Comparison of ENCODE assay signal across 21 cellular contexts in the genomic region with DNA sequence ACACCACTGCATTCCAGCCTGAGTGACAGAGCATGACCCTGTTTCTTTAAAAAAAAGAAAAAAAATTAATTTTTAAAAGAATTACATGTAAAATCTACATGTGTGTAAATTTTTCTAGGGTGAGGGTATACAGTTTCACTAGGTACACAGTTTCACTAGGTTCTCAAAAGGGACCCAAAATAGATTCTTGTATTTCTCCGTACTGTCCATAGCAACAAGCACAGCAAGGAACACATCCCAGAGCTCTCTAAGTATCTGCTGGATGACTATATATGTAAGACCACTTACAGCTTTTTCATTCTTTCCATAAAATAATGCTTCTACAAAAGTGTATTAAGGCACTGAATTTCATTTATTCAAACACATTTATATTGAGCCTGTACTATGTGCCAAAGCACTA.
"Had no signal": no experiment of that assay in that cellular context is flagged by ENCODE, and none has a peak within 500 bp of the region (broad histone marks: within the 10 kb centered on the region; RNA-seq: fewer than 3 reads in every experiment).

No MANE protein-coding gene starts in this region.

- H3K4me3 Mint-ChIP-seq: immature natural killer cell; naive thymus-derived CD4-positive, alpha-beta T cell; nephron progenitor cell; stimulated activated memory B cell treated with anti-CD40 and anti-IgM and Interleukin-4, amounts not matched to agents 10 μg/mL and 1 μg/mL and 100 μg/mL, for 72 hours; stimulated activated naive CD8-positive, alpha-beta T cell treated with anti-CD3 and anti-CD28 coated beads, Interleukin-15, amount 100 ng/mL, for 72 hours had no signal

- ATAC-seq: foreskin keratinocyte; naive thymus-derived CD4-positive, alpha-beta T cell; psoas muscle; sciatic nerve; stimulated activated memory B cell treated with anti-CD40 and anti-IgM and Interleukin-4, amounts not matched to agents 10 μg/mL and 1 μg/mL and 100 μg/mL, for 72 hours; stimulated activated naive CD8-positive, alpha-beta T cell treated with anti-CD3 and anti-CD28 coated beads, Interleukin-15, amount 100 ng/mL, for 72 hours; upper lobe of right lung had no signal

- H3K27ac Mint-ChIP-seq: stimulated activated memory B cell treated with anti-CD40 and anti-IgM and Interleukin-4, amounts not matched to agents 10 μg/mL and 1 μg/mL and 100 μg/mL, for 72 hours had no signal

- H3K27me3 Mint-ChIP-seq: naive thymus-derived CD4-positive, alpha-beta T cell; stimulated activated memory B cell treated with anti-CD40 and anti-IgM and Interleukin-4, amounts not matched to agents 10 μg/mL and 1 μg/mL and 100 μg/mL, for 72 hours; stimulated activated naive CD8-positive, alpha-beta T cell treated with anti-CD3 and anti-CD28 coated beads, Interleukin-15, amount 100 ng/mL, for 72 hours had no signal

- H3K4me1 Mint-ChIP-seq: nephron progenitor cell had no signal

- H3K27ac ChIP-seq: colonic mucosa, foreskin keratinocyte, psoas muscle, spleen, testis, tibial nerve, upper lobe of right lung had no signal

- H3K9me3 ChIP-seq: colonic mucosa, psoas muscle, spleen, testis, tibial nerve, upper lobe of right lung had no signal

- FAIRE-seq: endothelial cell of umbilical vein, keratinocyte had no signal

- H3K27me3 ChIP-seq: colonic mucosa, foreskin keratinocyte, spleen, testis, tibial nerve, upper lobe of right lung had no signal

- DNase-seq: colonic mucosa; dermis blood vessel endothelial cell; erythroblast; foreskin keratinocyte; immature natural killer cell; naive thymus-derived CD4-positive, alpha-beta T cell; nephron progenitor cell; psoas muscle; retina; spleen; stimulated activated CD4-positive, alpha-beta T cell treated with anti-CD3 and anti-CD28 coated beads, Interleukin-15, amount 100 ng/mL, for 24 hours; stimulated activated CD4-positive, alpha-beta T cell treated with anti-CD3 and anti-CD28 coated beads, Interleukin-1b, Interleukin-23, amount 100 ng/mL, for 48 hours; stimulated activated CD4-positive, alpha-beta T cell treated with anti-CD3 and anti-CD28 coated beads, Interleukin-4, amount 100 ng/mL, for 24 hours; stimulated activated naive CD8-positive, alpha-beta T cell treated with anti-CD3 and anti-CD28 coated beads, Interleukin-15, amount 100 ng/mL, for 72 hours; testis; upper lobe of right lung had no signal

- H3K9me3 Mint-ChIP-seq: immature natural killer cell; naive thymus-derived CD4-positive, alpha-beta T cell; nephron progenitor cell; stimulated activated memory B cell treated with anti-CD40 and anti-IgM and Interleukin-4, amounts not matched to agents 10 μg/mL and 1 μg/mL and 100 μg/mL, for 72 hours; stimulated activated naive CD8-positive, alpha-beta T cell treated with anti-CD3 and anti-CD28 coated beads, Interleukin-15, amount 100 ng/mL, for 72 hours had no signal

- H3K4me3 ChIP-seq: colonic mucosa, psoas muscle, spleen, testis, tibial nerve, upper lobe of right lung had no signal

- H3K4me1 ChIP-seq: colonic mucosa, foreskin keratinocyte, psoas muscle, spleen, testis, tibial nerve, upper lobe of right lung had no signal
